Comparison of ENCODE assay signal across 7 cellular contexts in the genomic region with DNA sequence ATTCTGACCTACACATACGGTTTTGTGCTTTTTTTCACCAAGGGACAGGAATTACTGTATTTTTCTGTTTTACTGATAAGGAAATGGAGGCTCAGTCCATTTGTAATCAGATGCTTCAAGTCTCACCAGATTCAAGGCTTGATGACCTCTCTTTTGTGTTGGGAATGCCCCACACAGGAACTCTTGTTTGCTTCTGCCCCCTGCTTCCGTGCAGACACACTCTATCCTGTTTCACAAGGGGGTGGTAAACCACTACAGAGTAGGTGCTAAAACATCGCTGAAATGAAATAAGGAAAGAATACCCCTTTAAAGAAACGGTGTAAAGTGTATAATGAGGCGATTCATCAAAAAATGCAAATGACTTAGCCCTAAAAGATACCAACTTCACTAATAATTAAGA.
DNase-seq lines count a peak whose midpoint lies in the region; ATAC-seq, FAIRE-seq and TF ChIP-seq lines count a peak whose summit lies in the region.
"Not testable (repeated sequence)": the region's sequence is repeated elsewhere in the genome, so short reads cannot be mapped to it uniquely, and the experiment has no call there.

No MANE protein-coding gene starts in this region.

- peak overlapping the region; percentile 26 for H3K4me3 Mint-ChIP-seq in CD8-positive, alpha-beta T cell
- not testable (repeated sequence) for H3K4me3 Mint-ChIP-seq in activated CD4-positive, alpha-beta T cell treated with anti-CD3 and anti-CD28 coated beads for 36 hours; activated T-cell treated with anti-CD3 and anti-CD28 coated beads, Interleukin-2, amount 50 U/mL, for 72 hours
- peak overlapping the region; percentile 62 for H3K4me3 Mint-ChIP-seq in natural killer cell treated with Interleukin-12 subunit alpha and Interleukin-12 subunit beta and Interleukin-15 and Interleukin-18, amount 100 ng/mL, for 72 hours

- H3K36me3 ChIP-seq in CD8-positive, alpha-beta T cell (ENCODE audit: insufficient read depth, low read length); K562 (ENCODE audit: control insufficient read depth, insufficient read depth, low read length); endothelial cell of umbilical vein (ENCODE audit: control insufficient read depth in 2 of 2, extremely low read depth in 1 of 2, insufficient read depth in 2 of 2, low read length in 2 of 2): not testable (repeated sequence)

- peak; percentile 65 for ATAC-seq in CD8-positive, alpha-beta T cell
- peak; percentile 42 for ATAC-seq in activated CD4-positive, alpha-beta T cell treated with anti-CD3 and anti-CD28 coated beads for 36 hours
- peak; percentile 18 to 41 for ATAC-seq in activated T-cell treated with anti-CD3 and anti-CD28 coated beads, Interleukin-2, amount 50 U/mL, for 72 hours (replicated peaks in 1 of 2)
- ATAC-seq in K562: not testable (repeated sequence)
- ATAC-seq in natural killer cell treated with Interleukin-12 subunit alpha and Interleukin-12 subunit beta and Interleukin-15 and Interleukin-18, amount 100 ng/mL, for 72 hours: peak; percentile 79 to 87

- dilution Hi-C loops in endothelial cell of umbilical vein (cut with MboI; ENCODE audit: extremely low pct_ligation_motif_present, low sequenced_read_pairs): not testable (repeated sequence)

- CTCF ChIA-PET in CD8-positive, alpha-beta T cell (lab: Charles Lee); activated CD4-positive, alpha-beta T cell treated with anti-CD3 and anti-CD28 coated beads for 36 hours (lab: Charles Lee); K562 (lab: Yijun Ruan, JAX; ENCODE audit: low intra/inter-chr PET ratio); endothelial cell of umbilical vein (lab: Charles Lee): not testable (repeated sequence)

- H3K4me1 Mint-ChIP-seq in CD8-positive, alpha-beta T cell (ENCODE audit: low read depth); activated CD4-positive, alpha-beta T cell treated with anti-CD3 and anti-CD28 coated beads for 36 hours; activated T-cell treated with anti-CD3 and anti-CD28 coated beads, Interleukin-2, amount 50 U/mL, for 72 hours (ENCODE audit: low read depth); natural killer cell treated with Interleukin-12 subunit alpha and Interleukin-12 subunit beta and Interleukin-15 and Interleukin-18, amount 100 ng/mL, for 72 hours (ENCODE audit: low read depth in 2 of 2): not testable (repeated sequence)

- POLR2A ChIA-PET in CD8-positive, alpha-beta T cell (lab: Charles Lee); activated CD4-positive, alpha-beta T cell treated with anti-CD3 and anti-CD28 coated beads for 36 hours (lab: Charles Lee); K562 (lab: Yijun Ruan, JAX); endothelial cell of umbilical vein (lab: Charles Lee): not testable (repeated sequence)

- H3K27me3 Mint-ChIP-seq in CD8-positive, alpha-beta T cell (ENCODE audit: low read depth); activated CD4-positive, alpha-beta T cell treated with anti-CD3 and anti-CD28 coated beads for 36 hours; activated T-cell treated with anti-CD3 and anti-CD28 coated beads, Interleukin-2, amount 50 U/mL, for 72 hours (ENCODE audit: low read depth); natural killer cell treated with Interleukin-12 subunit alpha and Interleukin-12 subunit beta and Interleukin-15 and Interleukin-18, amount 100 ng/mL, for 72 hours: not testable (repeated sequence)

- BruUV-seq in K562 (replicated peaks; lab: Mats Ljungman, UMichigan); endothelial cell of umbilical vein (replicated peaks; lab: Mats Ljungman, UMichigan): not testable (repeated sequence)

- H3K27me3 ChIP-seq in CD8-positive, alpha-beta T cell (ENCODE audit: insufficient read depth, low read length); K562 (ENCODE audit: control insufficient read depth in 2 of 2, insufficient read depth in 2 of 2, low read length in 2 of 2); endothelial cell of umbilical vein (ENCODE audit: control insufficient read depth in 2 of 2, insufficient read depth in 2 of 2, low read length in 2 of 2): not testable (repeated sequence)

- not testable (repeated sequence) for H3K4me1 ChIP-seq in CD8-positive, alpha-beta T cell (ENCODE audit: insufficient read depth, low read length); K562 (replicated peaks in 1 of 2; ENCODE audit: control insufficient read depth in 2 of 2, insufficient read depth in 2 of 2, low read length in 2 of 2); endothelial cell of umbilical vein (ENCODE audit: control insufficient read depth, extremely low read depth, insufficient read depth, low read length)

- H3K4me2 ChIP-seq in K562 (ENCODE audit: insufficient read depth, low read length); endothelial cell of umbilical vein (ENCODE audit: insufficient read depth, low read length): not testable (repeated sequence)

- peak in 1 of 7 experiments; percentile 24 for DNase-seq in CD8-positive, alpha-beta T cell
- not testable (repeated sequence) for DNase-seq in GM18507 (ENCODE audit: extremely low spot score, insufficient read length, low read depth); activated CD4-positive, alpha-beta T cell treated with anti-CD3 and anti-CD28 coated beads for 36 hours; activated T-cell treated with anti-CD3 and anti-CD28 coated beads, Interleukin-2, amount 50 U/mL, for 72 hours; K562 (ENCODE audit: extremely low read depth in 1 of 4, low spot score in 3 of 4); endothelial cell of umbilical vein (ENCODE audit: low read depth, low spot score); natural killer cell treated with Interleukin-12 subunit alpha and Interleukin-12 subunit beta and Interleukin-15 and Interleukin-18, amount 100 ng/mL, for 72 hours (ENCODE audit: low spot score)

- H3K9me1 ChIP-seq in K562 (ENCODE audit: control insufficient read depth, insufficient read depth, low read length); endothelial cell of umbilical vein (replicated peaks; ENCODE audit: control insufficient read depth, extremely low read depth, insufficient read depth, low read length): not testable (repeated sequence)

- WGBS in K562 (ENCODE audit: insufficient coverage, low coverage, missing lambda C conversion rate): 33% methylated on average over 2 of the region's 5 CpGs

- H3K79me2 ChIP-seq in K562 (ENCODE audit: control insufficient read depth, insufficient read depth, low read length); endothelial cell of umbilical vein (ENCODE audit: control insufficient read depth, insufficient read depth, low read length): not testable (repeated sequence)

- not testable (repeated sequence) for TF ChIP-seq EP300 in K562 (IDR thresholded peaks at IDR 0.05; ENCODE audit: low read length)

- FAIRE-seq in GM18507 (lab: Jason Lieb, UNC) (peak; percentile 61), K562 (lab: Jason Lieb, UNC) (peak; percentile 19), endothelial cell of umbilical vein (lab: Jason Lieb, UNC) (peak; percentile 96)

- not testable (repeated sequence) for H3K27ac ChIP-seq in CD8-positive, alpha-beta T cell (ENCODE audit: low read depth, low read length); K562 (ENCODE audit: extremely low read depth, low read depth, low read length); endothelial cell of umbilical vein (ENCODE audit: insufficient read depth, low read depth, low read length)

- H3K9me3 Mint-ChIP-seq in CD8-positive, alpha-beta T cell; activated CD4-positive, alpha-beta T cell treated with anti-CD3 and anti-CD28 coated beads for 36 hours (ENCODE audit: low read depth); activated T-cell treated with anti-CD3 and anti-CD28 coated beads, Interleukin-2, amount 50 U/mL, for 72 hours; natural killer cell treated with Interleukin-12 subunit alpha and Interleukin-12 subunit beta and Interleukin-15 and Interleukin-18, amount 100 ng/mL, for 72 hours: not testable (repeated sequence)

- H2AFZ ChIP-seq in K562 (ENCODE audit: low read depth, low read length); endothelial cell of umbilical vein (ENCODE audit: low read depth, low read length): not testable (repeated sequence)

- not testable (repeated sequence) for H4K20me1 ChIP-seq in K562 (replicated peaks; ENCODE audit: control insufficient read depth, insufficient read depth, low read length); endothelial cell of umbilical vein (replicated peaks; ENCODE audit: control insufficient read depth, extremely low read depth, insufficient read depth, low read length)

- not testable (repeated sequence) for TF ChIP-seq CTCF in CD8-positive, alpha-beta T cell (IDR thresholded peaks at IDR 0.05); K562 (IDR thresholded peaks at IDR 0.05 in 2 of 3, conservative IDR thresholded peaks at IDR 0.05 in 1 of 3; ENCODE audit: insufficient read depth in 2 of 3, low read depth in 1 of 3, low read length in 3 of 3); endothelial cell of umbilical vein (IDR thresholded peaks at IDR 0.05; ENCODE audit: extremely low read depth in 1 of 2, insufficient read depth in 1 of 2, low read depth in 1 of 2, low read length in 2 of 2)

- not testable (repeated sequence) for H3K4me3 ChIP-seq in CD8-positive, alpha-beta T cell (ENCODE audit: low read depth, low read length); K562; endothelial cell of umbilical vein (replicated peaks in 1 of 3; ENCODE audit: insufficient read depth in 1 of 3, low read depth in 1 of 3, low read length in 3 of 3)

- TF ChIP-seq RAD21 in K562 (CRISPR knock-in tag; conservative IDR thresholded peaks at IDR 0.05 in 1 of 2, IDR thresholded peaks at IDR 0.05 in 1 of 2): not testable (repeated sequence)

- H3K9me3 ChIP-seq in CD8-positive, alpha-beta T cell (ENCODE audit: low read length); K562 (replicated peaks; ENCODE audit: control insufficient read depth, insufficient read depth, low read depth, low read length); endothelial cell of umbilical vein (replicated peaks; ENCODE audit: control insufficient read depth, insufficient read depth, low read length): not testable (repeated sequence)

- in situ Hi-C loops in K562 (cut with MboI): not testable (repeated sequence)

- TF ChIP-seq POLR2A in K562 (conservative IDR thresholded peaks at IDR 0.05); endothelial cell of umbilical vein (IDR thresholded peaks at IDR 0.05; ENCODE audit: low read depth, low read length): not testable (repeated sequence)

- H3K9ac ChIP-seq in K562 (ENCODE audit: insufficient read depth in 1 of 2, low read depth in 2 of 2, low read length in 2 of 2); endothelial cell of umbilical vein (replicated peaks; ENCODE audit: extremely low read depth, insufficient read depth, low read length): not testable (repeated sequence)

- intact Hi-C loops in CD8-positive, alpha-beta T cell (cut with DNase I, micrococcal nuclease); activated CD4-positive, alpha-beta T cell treated with anti-CD3 and anti-CD28 coated beads for 36 hours (cut with DNase I, micrococcal nuclease); K562 (cut with micrococcal nuclease); endothelial cell of umbilical vein (cut with micrococcal nuclease): not testable (repeated sequence)

- H3K36me3 Mint-ChIP-seq in CD8-positive, alpha-beta T cell; activated CD4-positive, alpha-beta T cell treated with anti-CD3 and anti-CD28 coated beads for 36 hours (ENCODE audit: low read depth); activated T-cell treated with anti-CD3 and anti-CD28 coated beads, Interleukin-2, amount 50 U/mL, for 72 hours (ENCODE audit: insufficient read depth in 2 of 2); natural killer cell treated with Interleukin-12 subunit alpha and Interleukin-12 subunit beta and Interleukin-15 and Interleukin-18, amount 100 ng/mL, for 72 hours: not testable (repeated sequence)

- peak overlapping the region; percentile 57 for H3K27ac Mint-ChIP-seq in CD8-positive, alpha-beta T cell
- H3K27ac Mint-ChIP-seq in activated CD4-positive, alpha-beta T cell treated with anti-CD3 and anti-CD28 coated beads for 36 hours; activated T-cell treated with anti-CD3 and anti-CD28 coated beads, Interleukin-2, amount 50 U/mL, for 72 hours: not testable (repeated sequence)
- peak overlapping the region; percentile 43 for H3K27ac Mint-ChIP-seq in natural killer cell treated with Interleukin-12 subunit alpha and Interleukin-12 subunit beta and Interleukin-15 and Interleukin-18, amount 100 ng/mL, for 72 hours
